33 cellular contexts compared by ENCODE assay signal in genomic region chr1:196890668-196891067, GRCh38. TPM values are rescaled to one million over a fixed set of nuclear protein-coding genes. Genes with fewer than 3 reads are reported as not detected.
A peak's percentile ranks its signal among the peaks of the same experiment; 100 is the strongest.
DNase-seq lines count a peak whose midpoint lies in the region; ATAC-seq lines count a peak whose summit lies in the region.
"Had no signal": no experiment of that assay in that cellular context is flagged by ENCODE, and none has a peak within 500 bp of the region (broad histone marks: within the 10 kb centered on the region; RNA-seq: fewer than 3 reads in every experiment).

No MANE protein-coding gene starts in this region.

- in situ Hi-C loops in SK-MEL-5 (cut with HindIII; ENCODE audit: low pct_unique_long_range_greater_than_20kb, low sequenced_read_pairs), result no loop called here

- no peak for ATAC-seq in HG03097 (IDR thresholded peaks at IDR 0.05; ENCODE audit: low FRiP score, unreplicated experiment)
- ATAC-seq: mucosa of descending colon; natural killer cell treated with Interleukin-12 subunit alpha and Interleukin-12 subunit beta and Interleukin-15 and Interleukin-18, amount 100 ng/mL, for 72 hours; stimulated activated memory B cell treated with anti-CD40 and anti-IgM and Interleukin-4, amounts not matched to agents 10 μg/mL and 1 μg/mL and 100 μg/mL, for 72 hours had no signal

- peak; percentile 4 for DNase-seq in ELR (ENCODE audit: low read depth)
- DNase-seq in HT-29 (ENCODE audit: low spot score), result peak; percentile 12
- DNase-seq in SK-MEL-5 (ENCODE audit: low read depth, low spot score), result peak; percentile 8
- DNase-seq in myocyte (ENCODE audit: low read depth), result peak; percentile 20
- DNase-seq in ureter (ENCODE audit: low spot score), result no peak
- no peak for DNase-seq in CD1c-positive myeloid dendritic cell (ENCODE audit: extremely low spot score)
- DNase-seq: activated B cell treated with CpG ODN at 0.5 μM for 24 hours; activated CD4-positive, alpha-beta T cell treated with anti-CD3 and anti-CD28 coated beads, Interleukin-2, amount 10 ng/mL, durations not matched to agents 7 days and 5 days; activated gamma-delta T cell; activated naive CD8-positive, alpha-beta T cell treated with anti-CD3 and anti-CD28 coated beads for 36 hours; aorta; CD4-positive, alpha-beta T cell; colonic mucosa; effector CD8-positive, alpha-beta T cell; EL; H9; hippocampal formation; mucosa of descending colon; NCI-H146; NCI-H446; NK-92 treated with Interleukin-12 subunit alpha and Interleukin-12 subunit beta, amount 100 ng/mL, for 24 hours; Peyer's patch; SHP77 treated with DMSO at 0.1 percent for 48 hours; T-helper 1 cell; transverse colon had no signal

RNA-seq across cellular contexts. Expression of gene CFHR4, which starts 2.8 kb away (rescaled TPM):
- not detected in 2 replicates for total RNA-seq in HT-29 (2014; rRNA removed; shearing (Covaris generic))
- total RNA-seq in SK-MEL-5 (2014; rRNA removed; shearing (Covaris generic)), result 0.11 TPM in 1 of 2 replicates, not detected in the other
- polyA plus RNA-seq in SK-MEL-5 (2015; cell fraction: cytosol; rRNA removed), result not detected in 2 replicates
- not detected in 2 replicates for polyA plus RNA-seq in SK-MEL-5 (2015; cell fraction: nucleus; rRNA removed)
- total RNA-seq in myocyte (not detected in 2 replicates), ureter (not detected)
- not detected for polyA plus RNA-seq in myocyte (2012)
- total RNA-seq: activated B cell treated with CpG ODN at 0.5 μM for 24 hours; activated CD4-positive, alpha-beta T cell treated with anti-CD3 and anti-CD28 coated beads, Interleukin-2, amount 10 ng/mL, durations not matched to agents 7 days and 5 days; activated CD8-positive, alpha-beta memory T cell treated with anti-CD3 and anti-CD28 coated beads for 36 hours; activated naive CD8-positive, alpha-beta T cell treated with anti-CD3 and anti-CD28 coated beads for 36 hours; aorta; CD4-positive, alpha-beta T cell; colonic mucosa; H9; lung microvascular endothelial cell; mucosa of descending colon; natural killer cell treated with Interleukin-12 subunit alpha and Interleukin-12 subunit beta and Interleukin-15 and Interleukin-18, amount 100 ng/mL, for 72 hours; osteoblast; Peyer's patch; skeletal muscle tissue; subcutaneous adipose tissue; transverse colon had no signal
- polyA plus RNA-seq: aorta had no signal

RNA-seq across cellular contexts. Expression of gene CFHR2, which starts 52.9 kb away (rescaled TPM):
- not detected in 2 replicates for total RNA-seq in HT-29 (2014; rRNA removed; shearing (Covaris generic))
- not detected in 2 replicates for total RNA-seq in SK-MEL-5 (2014; rRNA removed; shearing (Covaris generic))
- polyA plus RNA-seq in SK-MEL-5 (2015; cell fraction: cytosol; rRNA removed), result not detected in 2 replicates
- not detected in 2 replicates for polyA plus RNA-seq in SK-MEL-5 (2015; cell fraction: nucleus; rRNA removed)
- total RNA-seq in myocyte (not detected in 2 replicates), ureter (not detected)
- not detected for polyA plus RNA-seq in myocyte (2012)
- total RNA-seq: activated B cell treated with CpG ODN at 0.5 μM for 24 hours; activated CD4-positive, alpha-beta T cell treated with anti-CD3 and anti-CD28 coated beads, Interleukin-2, amount 10 ng/mL, durations not matched to agents 7 days and 5 days; activated CD8-positive, alpha-beta memory T cell treated with anti-CD3 and anti-CD28 coated beads for 36 hours; activated naive CD8-positive, alpha-beta T cell treated with anti-CD3 and anti-CD28 coated beads for 36 hours; aorta; CD4-positive, alpha-beta T cell; H9; lung microvascular endothelial cell; mucosa of descending colon; natural killer cell treated with Interleukin-12 subunit alpha and Interleukin-12 subunit beta and Interleukin-15 and Interleukin-18, amount 100 ng/mL, for 72 hours; osteoblast; Peyer's patch; skeletal muscle tissue; subcutaneous adipose tissue; transverse colon had no signal
- polyA plus RNA-seq: aorta had no signal

Comparison
In these comparisons a context has a peak if more than half of its experiments do, and no peak if none do; other contexts are left out.
1. DNase-seq: peak in ELR (single experiment), HT-29 (single experiment), SK-MEL-5 (single experiment) and myocyte (single experiment); none in ureter (single experiment) and CD1c-positive myeloid dendritic cell (single experiment).